22 cellular contexts compared by ENCODE assay signal in the genomic region with DNA sequence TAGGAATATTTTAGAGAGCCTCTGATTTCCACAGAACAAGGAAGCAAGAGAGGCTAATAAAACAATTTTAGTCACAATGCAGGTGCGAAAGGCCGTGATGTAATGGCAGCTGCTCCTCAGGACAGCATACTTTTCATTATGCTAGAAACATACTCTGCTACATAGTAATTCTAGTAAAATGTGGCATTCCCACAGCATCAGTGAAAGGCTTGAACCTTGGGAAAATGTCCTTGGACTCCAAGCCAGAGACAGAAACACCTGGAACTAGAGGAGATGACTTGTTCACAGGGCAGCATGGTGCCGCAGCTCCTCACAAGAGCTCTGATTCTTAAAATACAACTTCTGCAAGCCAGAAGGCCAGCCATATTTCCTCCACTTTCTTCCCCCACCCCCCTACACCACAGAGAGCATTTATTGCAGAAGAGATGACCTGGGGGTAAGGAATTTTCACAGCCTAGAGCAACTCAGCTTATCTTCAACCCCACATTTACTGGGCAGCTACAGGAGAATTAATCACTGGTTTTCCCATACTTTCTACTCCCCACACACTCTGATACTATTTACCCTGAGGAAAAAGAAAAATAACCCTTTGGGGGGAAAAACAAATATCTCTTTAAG. TPM values are rescaled to one million over a fixed set of nuclear protein-coding genes. Genes with fewer than 3 reads are reported as not detected.
"Had no signal": no experiment of that assay in that cellular context is flagged by ENCODE, and none has a peak within 500 bp of the region (broad histone marks: within the 10 kb centered on the region; RNA-seq: fewer than 3 reads in every experiment).

No MANE protein-coding gene starts in this region.

- H3K4me1 ChIP-seq: heart left ventricle, psoas muscle, spleen, testis, tibial nerve had no signal

- H3K27ac ChIP-seq: dorsolateral prefrontal cortex, heart left ventricle, neutrophil, psoas muscle, right lobe of liver, spleen, testis, tibial nerve had no signal

- H3K36me3 ChIP-seq: neutrophil, right lobe of liver, spleen, tibial nerve had no signal

- H3K4me3 ChIP-seq: dorsolateral prefrontal cortex, heart left ventricle, lung, mucosa of descending colon, psoas muscle, right lobe of liver, spleen, testis, tibial nerve had no signal

- ATAC-seq: heart left ventricle; left ventricle myocardium superior; mucosa of descending colon; naive thymus-derived CD8-positive, alpha-beta T cell; psoas muscle; right lobe of liver; stimulated activated memory B cell treated with anti-CD40 and anti-IgM and Interleukin-4, amounts not matched to agents 10 μg/mL and 1 μg/mL and 100 μg/mL, for 72 hours; stimulated activated naive CD8-positive, alpha-beta T cell treated with anti-CD3 and anti-CD28 coated beads, Interleukin-15, amount 100 ng/mL, for 72 hours had no signal

- H3K27me3 ChIP-seq: dorsolateral prefrontal cortex, heart left ventricle, neutrophil, right lobe of liver, spleen, testis, tibial nerve had no signal

- H3K9me3 ChIP-seq: mucosa of descending colon, neutrophil, psoas muscle, right lobe of liver, spleen, testis, tibial nerve had no signal

- DNase-seq: cortex of kidney; dorsolateral prefrontal cortex; effector CD8-positive, alpha-beta T cell; heart left ventricle; left ventricle myocardium superior; mesenchymal stem cell; mucosa of descending colon; naive thymus-derived CD8-positive, alpha-beta T cell; psoas muscle; retina; right lobe of liver; spleen; stimulated activated CD4-positive, alpha-beta T cell treated with anti-CD3 and anti-CD28 coated beads, Interleukin-15, amount 100 ng/mL, for 24 hours; stimulated activated CD4-positive, alpha-beta T cell treated with anti-CD3 and anti-CD28 coated beads, Interleukin-1b, Interleukin-23, amount 100 ng/mL, for 48 hours; stimulated activated CD4-positive, alpha-beta T cell treated with anti-CD3 and anti-CD28 coated beads, Interleukin-4, amount 100 ng/mL, for 24 hours; stimulated activated naive CD8-positive, alpha-beta T cell treated with anti-CD3 and anti-CD28 coated beads, Interleukin-15, amount 100 ng/mL, for 72 hours; testis had no signal

RNA-seq across cellular contexts. Expression of gene ABCC9, which starts 15.8 kb away (rescaled TPM):
- total RNA-seq: naive thymus-derived CD8-positive, alpha-beta T cell had no signal
- polyA plus RNA-seq: keratinocyte; naive thymus-derived CD8-positive, alpha-beta T cell had no signal
